In the genomic region with DNA sequence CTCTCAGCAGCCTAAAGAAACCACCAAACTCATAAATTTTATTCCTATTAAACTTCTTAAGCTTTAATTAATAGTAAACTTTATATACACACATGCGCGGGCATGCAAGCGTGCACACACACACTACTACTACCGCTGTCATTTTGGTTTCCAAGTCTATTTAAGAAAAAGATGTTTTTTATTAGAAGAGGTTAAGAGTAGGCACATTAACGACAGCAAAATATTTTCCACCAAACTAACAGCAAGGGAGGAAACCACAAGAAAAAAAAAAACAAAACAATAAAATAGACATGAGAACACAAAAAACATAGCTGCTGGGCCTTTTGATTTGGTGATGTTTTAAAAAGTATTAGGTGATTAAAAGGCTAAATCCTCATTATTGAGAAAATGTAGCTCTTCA, we compare ENCODE assay signal across 14 cellular contexts. TPM values are rescaled to one million over a fixed set of nuclear protein-coding genes. Genes with fewer than 3 reads are reported as not detected.
DNase-seq lines count a peak whose midpoint lies in the region; ATAC-seq and TF ChIP-seq lines count a peak whose summit lies in the region.
"Had no signal": no experiment of that assay in that cellular context is flagged by ENCODE, and none has a peak within 500 bp of the region (broad histone marks: within the 10 kb centered on the region; RNA-seq: fewer than 3 reads in every experiment).

No MANE protein-coding gene starts in this region.

- in situ Hi-C loops in Panc1 (cut with HindIII; ENCODE audit: low pct_unique_long_range_greater_than_20kb, low sequenced_read_pairs), result no loop called here

- peaks cover 36% of the 10 kb centered on the region for H3K4me1 Mint-ChIP-seq in stimulated activated naive CD8-positive, alpha-beta T cell treated with anti-CD3 and anti-CD28 coated beads, Interleukin-15, Interleukin-2, amounts not matched to agents 100 ng/mL and 50 ng/mL, for 24 hours (ENCODE audit: low read depth)

- H3K27ac ChIP-seq in Panc1 (ENCODE audit: low read length) (peak overlapping the region; percentile 72; the same call in 1 of the 2 replicates), vagina (peak overlapping the region; percentile 28)

- H3K9me3 ChIP-seq in Panc1 (ENCODE audit: control insufficient read depth, insufficient read depth, low read depth, low read length) (no peaks in the 10 kb centered on the region), vagina (no peaks in the 10 kb centered on the region)

- no peak for TF ChIP-seq CTCF in Panc1 (IDR thresholded peaks at IDR 0.05)
- TF ChIP-seq CTCF in fibroblast of mammary gland (conservative IDR thresholded peaks at IDR 0.05; ENCODE audit: control insufficient read depth, insufficient read depth, low read depth, low read length), result no peak
- no peak for TF ChIP-seq CTCF in vagina (IDR thresholded peaks at IDR 0.05)

- intact Hi-C loops in Panc1 (cut with micrococcal nuclease; ENCODE audit: unreplicated experiment) (no loop called here), vagina (cut with DNase I) (loop anchor here (5.0 kb wide), 1 partner anchor 203 kb away; no protein-coding TSS in a partner anchor)

- peak overlapping the region; percentile 63 for H3K27ac Mint-ChIP-seq in stimulated activated naive CD8-positive, alpha-beta T cell treated with anti-CD3 and anti-CD28 coated beads, Interleukin-15, Interleukin-2, amounts not matched to agents 100 ng/mL and 50 ng/mL, for 24 hours
- H3K27ac Mint-ChIP-seq: activated naive CD8-positive, alpha-beta T cell treated with anti-CD3 and anti-CD28 coated beads, Interleukin-2, amount 10 ng/mL, durations not matched to agents 7 days and 5 days; IgD-negative memory B cell had no signal

- no peak for TF ChIP-seq POLR2A in vagina (IDR thresholded peaks at IDR 0.05)

- H3K4me1 ChIP-seq in Panc1 (ENCODE audit: control insufficient read depth, insufficient read depth, low read length), result peaks cover 21% of the 10 kb centered on the region
- H3K4me1 ChIP-seq in vagina, result peaks cover 35% of the 10 kb centered on the region

- ATAC-seq in stimulated activated naive CD8-positive, alpha-beta T cell treated with anti-CD3 and anti-CD28 coated beads, Interleukin-15, Interleukin-2, amounts not matched to agents 100 U/mL and 50 U/mL, for 24 hours, result no peak
- ATAC-seq in Panc1 (no peak), HG02798 (IDR thresholded peaks at IDR 0.05; ENCODE audit: poor library complexity, unreplicated experiment) (no peak), GM18498 (IDR thresholded peaks at IDR 0.05; ENCODE audit: unreplicated experiment) (no peak)

- CTCF ChIA-PET in Panc1 (lab: Charles Lee), result interaction anchor here (1.3 kb wide), 1 partner anchor 202 kb away, joined by 4 read pairs; no protein-coding TSS in a partner anchor

- H3K27me3 ChIP-seq in Panc1 (ENCODE audit: control insufficient read depth, insufficient read depth, low read length) (no peaks in the 10 kb centered on the region), vagina (no peaks in the 10 kb centered on the region)

- H3K36me3 Mint-ChIP-seq in stimulated activated naive CD8-positive, alpha-beta T cell treated with anti-CD3 and anti-CD28 coated beads, Interleukin-15, Interleukin-2, amounts not matched to agents 100 ng/mL and 50 ng/mL, for 24 hours (ENCODE audit: low read depth), result no peaks in the 10 kb centered on the region
- H3K36me3 Mint-ChIP-seq: IgD-negative memory B cell had no signal

- BruUV-seq in Panc1 (replicated peaks; lab: Mats Ljungman, UMichigan), result no TSS peak

- no peak for DNase-seq in stimulated activated naive CD8-positive, alpha-beta T cell treated with anti-CD3 and anti-CD28 coated beads, Interleukin-15, Interleukin-2, amounts not matched to agents 100 U/mL and 50 U/mL, for 24 hours
- no peak for DNase-seq in Panc1 (ENCODE audit: low read depth, low spot score)
- DNase-seq in fibroblast of mammary gland (ENCODE audit: low read depth), result peak; percentile 50
- DNase-seq in vagina (ENCODE audit: extremely low spot score in 2 of 2), result no peak
- DNase-seq in NCI-H2171 treated with DMSO at 0.1 percent for 48 hours (lab: John Stamatoyannopoulos, UW), result no peak
- DNase-seq: activated naive CD8-positive, alpha-beta T cell treated with anti-CD3 and anti-CD28 coated beads, Interleukin-2, amount 10 ng/mL, durations not matched to agents 7 days and 5 days; GDM1; NCI-H1417 treated with DMSO at 0.1 percent for 48 hours; NCI-H446 treated with DMSO at 0.1 percent for 48 hours; OCI-M1 had no signal

- H3K36me3 ChIP-seq in Panc1 (ENCODE audit: control insufficient read depth, insufficient read depth, low read length) (peaks cover 7% of the 10 kb centered on the region; the same call in 1 of the 2 replicates), vagina (no peaks in the 10 kb centered on the region)

- POLR2A ChIA-PET in Panc1 (lab: Charles Lee), result interaction anchor here (0.6 kb wide), 1 partner anchor 182 kb away, joined by 3 read pairs; no protein-coding TSS in a partner anchor

- H3K4me3 ChIP-seq in Panc1 (ENCODE audit: low read depth in 2 of 2, low read length in 2 of 2) (no peak overlapping the region), fibroblast of mammary gland (ENCODE audit: control insufficient read depth, low read depth, low read length) (no peak overlapping the region), vagina (no peak overlapping the region)

- H3K27me3 Mint-ChIP-seq in stimulated activated naive CD8-positive, alpha-beta T cell treated with anti-CD3 and anti-CD28 coated beads, Interleukin-15, Interleukin-2, amounts not matched to agents 100 ng/mL and 50 ng/mL, for 24 hours, result no peaks in the 10 kb centered on the region
- H3K27me3 Mint-ChIP-seq: activated naive CD8-positive, alpha-beta T cell treated with anti-CD3 and anti-CD28 coated beads, Interleukin-2, amount 10 ng/mL, durations not matched to agents 7 days and 5 days; IgD-negative memory B cell had no signal

- no peaks in the 10 kb centered on the region for H3K9me3 Mint-ChIP-seq in stimulated activated naive CD8-positive, alpha-beta T cell treated with anti-CD3 and anti-CD28 coated beads, Interleukin-15, Interleukin-2, amounts not matched to agents 100 ng/mL and 50 ng/mL, for 24 hours
- H3K9me3 Mint-ChIP-seq: activated naive CD8-positive, alpha-beta T cell treated with anti-CD3 and anti-CD28 coated beads, Interleukin-2, amount 10 ng/mL, durations not matched to agents 7 days and 5 days; IgD-negative memory B cell had no signal

- peak overlapping the region; percentile 13 for H3K4me3 Mint-ChIP-seq in stimulated activated naive CD8-positive, alpha-beta T cell treated with anti-CD3 and anti-CD28 coated beads, Interleukin-15, Interleukin-2, amounts not matched to agents 100 ng/mL and 50 ng/mL, for 24 hours
- H3K4me3 Mint-ChIP-seq: activated naive CD8-positive, alpha-beta T cell treated with anti-CD3 and anti-CD28 coated beads, Interleukin-2, amount 10 ng/mL, durations not matched to agents 7 days and 5 days had no signal

RNA-seq across cellular contexts. Expression of gene RTKN2, which starts 28.6 kb away (rescaled TPM):
- total RNA-seq in Panc1 (2021; ENCODE audit: unreplicated experiment) (21.3 TPM), vagina (2.5 TPM)
- 4.0 TPM for polyA plus RNA-seq in Panc1 (2012; ENCODE audit: insufficient read length)
